17 cellular contexts compared by ENCODE assay signal in the genomic region with DNA sequence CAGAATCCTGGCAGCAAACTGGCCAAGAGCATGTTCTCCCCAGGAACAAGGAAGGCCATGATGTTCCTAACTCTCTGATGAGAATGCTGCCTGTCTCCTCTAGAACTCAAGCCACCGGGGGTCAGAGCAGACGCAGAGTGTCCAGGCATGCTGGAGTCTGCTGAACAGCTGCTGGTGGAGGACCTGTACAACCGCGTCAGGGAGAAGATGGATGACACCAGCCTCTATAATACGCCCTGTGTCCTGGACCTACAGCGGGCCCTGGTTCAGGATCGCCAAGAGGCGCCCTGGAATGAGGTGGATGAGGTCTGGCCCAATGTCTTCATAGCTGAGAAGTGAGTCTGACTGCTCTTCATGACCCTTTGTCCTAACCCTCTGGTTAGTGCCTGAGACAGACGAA. TPM values are rescaled to one million over a fixed set of nuclear protein-coding genes. Genes with fewer than 3 reads are reported as not detected.
DNase-seq lines count a peak whose midpoint lies in the region; TF ChIP-seq lines count a peak whose summit lies in the region.
"Had no signal": no experiment of that assay in that cellular context is flagged by ENCODE, and none has a peak within 500 bp of the region (broad histone marks: within the 10 kb centered on the region; RNA-seq: fewer than 3 reads in every experiment).

No MANE protein-coding gene starts in this region.

- CTCF ChIA-PET in Caco-2 (lab: Charles Lee), result interaction anchor here (0.6 kb wide), 1 partner anchor 13 kb away, joined by 4 read pairs; no protein-coding TSS in a partner anchor

- TF ChIP-seq CTCF in left ventricle myocardium inferior (IDR thresholded peaks at IDR 0.05; ENCODE audit: borderline replicate concordance) (no peak), right atrium auricular region (IDR thresholded peaks at IDR 0.05) (no peak), endodermal cell (conservative IDR thresholded peaks at IDR 0.05) (no peak), Caco-2 (IDR thresholded peaks at IDR 0.05; ENCODE audit: insufficient read depth in 1 of 2, low read depth in 1 of 2, low read length in 1 of 2, severe bottlenecking in 1 of 2, unreplicated experiment in 1 of 2) (no peak)

- H3K79me2 ChIP-seq in trophoblast cell (ENCODE audit: control insufficient read depth, insufficient read depth, low read length, poor library complexity), result no peaks in the 10 kb centered on the region

- POLR2A ChIA-PET in Caco-2 (lab: Charles Lee), result no interaction called here

- H3K27me3 Mint-ChIP-seq in endodermal cell (ENCODE audit: insufficient read depth), result peaks cover 11% of the 10 kb centered on the region
- peaks cover 5% of the 10 kb centered on the region for H3K27me3 Mint-ChIP-seq in Caco-2 (ENCODE audit: insufficient read depth, unreplicated experiment)

- H3K36me3 ChIP-seq in left ventricle myocardium inferior (peaks cover 22% of the 10 kb centered on the region), right atrium auricular region (peaks cover 82% of the 10 kb centered on the region), endodermal cell (ENCODE audit: control insufficient read depth, insufficient read depth, low read length) (no peaks in the 10 kb centered on the region), trophoblast cell (ENCODE audit: control insufficient read depth in 1 of 2, insufficient read depth in 2 of 2, low read length in 2 of 2) (no peaks in the 10 kb centered on the region), Caco-2 (ENCODE audit: control insufficient read depth, insufficient read depth, low read length) (no peaks in the 10 kb centered on the region), MG63 (no peaks in the 10 kb centered on the region)

- no peak overlapping the region for H3K4me2 ChIP-seq in trophoblast cell (ENCODE audit: low read length)

- H3K79me1 ChIP-seq in trophoblast cell (ENCODE audit: low read length), result peaks cover 16% of the 10 kb centered on the region

- no peak overlapping the region for H2AFZ ChIP-seq in trophoblast cell (ENCODE audit: insufficient read depth, low read length, poor library complexity)

- intact Hi-C loops in left ventricle myocardium inferior (cut with micrococcal nuclease), result no loop called here
- intact Hi-C loops in Caco-2 (cut with micrococcal nuclease; ENCODE audit: unreplicated experiment), result no loop called here

- H4K8ac ChIP-seq in trophoblast cell (ENCODE audit: low read depth, low read length), result no peak overlapping the region

- H3K9ac ChIP-seq in endodermal cell (ENCODE audit: extremely low read depth, low read length, poor library complexity, severe bottlenecking) (no peak overlapping the region), trophoblast cell (ENCODE audit: low read length) (no peak overlapping the region)

- H3K27me3 ChIP-seq in left ventricle myocardium inferior (ENCODE audit: low read depth) (peaks cover 26% of the 10 kb centered on the region), right atrium auricular region (no peaks in the 10 kb centered on the region), endodermal cell (ENCODE audit: control insufficient read depth, insufficient read depth, low read length, poor library complexity, severe bottlenecking) (peaks cover 9% of the 10 kb centered on the region), trophoblast cell (ENCODE audit: insufficient read depth, low read length) (no peaks in the 10 kb centered on the region), Caco-2 (replicated peaks; ENCODE audit: control insufficient read depth, insufficient read depth, low read length) (no peaks in the 10 kb centered on the region), MG63 (no peaks in the 10 kb centered on the region; the same call in 1 of the 2 replicates)

- no peak overlapping the region for H3K18ac ChIP-seq in trophoblast cell (ENCODE audit: low read length)

- H2BK12ac ChIP-seq in trophoblast cell (ENCODE audit: low read length), result peak overlapping the region; percentile 25

- DNase-seq in left ventricle myocardium inferior (no peak), right atrium auricular region (ENCODE audit: low spot score) (no peak), endodermal cell (peak; percentile 27), trophoblast cell (no peak), Caco-2 (no peak), MG63 (no peak)
- DNase-seq: C1 segment of cervical spinal cord; CD4-positive, alpha-beta memory T cell; COR-L47; DMS153; DND-41; GOT3; H7; HCEC 1CT had no signal

- no peak overlapping the region for H2BK5ac ChIP-seq in trophoblast cell (ENCODE audit: low read depth, low read length, poor library complexity)

- H4K91ac ChIP-seq in trophoblast cell (ENCODE audit: low read depth, low read length), result peak overlapping the region; percentile 64

- H2BK120ac ChIP-seq in trophoblast cell (ENCODE audit: insufficient read depth, low read length, poor library complexity), result peak overlapping the region; percentile 54

- H3K4me3 ChIP-seq in left ventricle myocardium inferior, result no peak overlapping the region
- H3K4me3 ChIP-seq in right atrium auricular region, result no peak overlapping the region
- no peak overlapping the region for H3K4me3 ChIP-seq in endodermal cell (ENCODE audit: low read length)
- H3K4me3 ChIP-seq in trophoblast cell (ENCODE audit: low read depth, low read length), result no peak overlapping the region
- no peak overlapping the region for H3K4me3 ChIP-seq in Caco-2 (ENCODE audit: low read depth, low read length)
- no peak overlapping the region for H3K4me3 ChIP-seq in MG63

- H3K4me1 Mint-ChIP-seq in endodermal cell (peaks cover 37% of the 10 kb centered on the region), Caco-2 (ENCODE audit: low read depth, unreplicated experiment) (peaks cover 6% of the 10 kb centered on the region)

- peaks cover 42% of the 10 kb centered on the region for H3K4me1 ChIP-seq in left ventricle myocardium inferior
- H3K4me1 ChIP-seq in right atrium auricular region, result peaks cover 0 to 7% of the 10 kb centered on the region in 2 donors
- peaks cover 19% of the 10 kb centered on the region for H3K4me1 ChIP-seq in endodermal cell (ENCODE audit: control insufficient read depth, insufficient read depth, low read length)
- peaks cover 17 to 27% of the 10 kb centered on the region in 2 experiments for H3K4me1 ChIP-seq in trophoblast cell (ENCODE audit: control insufficient read depth in 1 of 2, insufficient read depth in 2 of 2, low read length in 2 of 2)
- H3K4me1 ChIP-seq in Caco-2, result no peaks in the 10 kb centered on the region

- WGBS in endodermal cell (ENCODE audit: insufficient coverage in 1 of 2, insufficient read length in 1 of 2), 2 experiments, result 96 to 100% methylated on average over 9 of the region's 9 CpGs
- no CpG with 5 or more reads among the region's 9 CpGs for WGBS in trophoblast cell (ENCODE audit: extremely low coverage, insufficient coverage, insufficient read length)

- H3K9me3 ChIP-seq in left ventricle myocardium inferior (replicated peaks) (no peaks in the 10 kb centered on the region), right atrium auricular region (no peaks in the 10 kb centered on the region), endodermal cell (ENCODE audit: control insufficient read depth, low read length) (no peaks in the 10 kb centered on the region), trophoblast cell (ENCODE audit: insufficient read depth, low read depth, low read length) (no peaks in the 10 kb centered on the region), Caco-2 (no peaks in the 10 kb centered on the region), MG63 (no peaks in the 10 kb centered on the region)

- peak overlapping the region; percentile 13 for H3K27ac ChIP-seq in left ventricle myocardium inferior (replicated peaks)
- no peak overlapping the region for H3K27ac ChIP-seq in right atrium auricular region
- no peak overlapping the region for H3K27ac ChIP-seq in endodermal cell (ENCODE audit: low read depth, low read length)
- H3K27ac ChIP-seq in trophoblast cell (ENCODE audit: low read depth, low read length), result no peak overlapping the region

- H3K27ac Mint-ChIP-seq in endodermal cell, result no peak overlapping the region
- no peak overlapping the region for H3K27ac Mint-ChIP-seq in Caco-2 (ENCODE audit: unreplicated experiment)

- H3K14ac ChIP-seq in trophoblast cell (ENCODE audit: low read length), result no peak overlapping the region

- BruUV-seq in Caco-2 (replicated peaks; lab: Mats Ljungman, UMichigan), result no TSS peak

- H3K23ac ChIP-seq in trophoblast cell (ENCODE audit: low read length), result no peak overlapping the region

- H3K4ac ChIP-seq in trophoblast cell (ENCODE audit: low read depth, low read length), result no peak overlapping the region

- no peak overlapping the region for H2AK5ac ChIP-seq in trophoblast cell (ENCODE audit: low read length)

- H3K9me3 Mint-ChIP-seq in endodermal cell (no peaks in the 10 kb centered on the region), Caco-2 (ENCODE audit: unreplicated experiment) (no peaks in the 10 kb centered on the region)

- no peaks in the 10 kb centered on the region for H3K36me3 Mint-ChIP-seq in endodermal cell (ENCODE audit: low read depth)
- H3K36me3 Mint-ChIP-seq in Caco-2 (ENCODE audit: insufficient read depth, unreplicated experiment), result no peaks in the 10 kb centered on the region
- H3K36me3 Mint-ChIP-seq: CD4-positive, alpha-beta memory T cell had no signal

- no peak overlapping the region for H3K4me3 Mint-ChIP-seq in endodermal cell
- no peak overlapping the region for H3K4me3 Mint-ChIP-seq in Caco-2 (ENCODE audit: unreplicated experiment)
- H3K4me3 Mint-ChIP-seq: CD4-positive, alpha-beta memory T cell had no signal

- no peak overlapping the region for H4K12ac ChIP-seq in trophoblast cell (ENCODE audit: low read depth, low read length)

RNA-seq across cellular contexts. Expression of gene STYXL2, which starts 23.4 kb away (rescaled TPM):
- 177 TPM for total RNA-seq in left ventricle myocardium inferior
- total RNA-seq in right atrium auricular region, result 100 to 1,000 TPM in 1 of 2 donors, 10 to 100 TPM in 1; 60.2 to 148 TPM
- total RNA-seq in endodermal cell, result 1 to 10 TPM in 1 of 2 donors, under 1 TPM in 1; 0.99 to 5.2 TPM
- 0.21 TPM for polyA plus RNA-seq in endodermal cell (2013, experiment 1 of 2)
- polyA plus RNA-seq in endodermal cell (2013, experiment 2 of 2), result 0.17 TPM
- polyA plus RNA-seq in trophoblast cell (2013), result 0.57 and 0.61 TPM in 2 replicates
- not detected in 2 replicates for total RNA-seq in Caco-2 (2022)
- total RNA-seq in MG63 (2014; rRNA removed; shearing (Covaris generic); ENCODE audit: low replicate concordance), result 0.07 TPM in 1 of 2 replicates, not detected in the other
- total RNA-seq: A172; A673; CD4-positive, alpha-beta memory T cell had no signal
- polyA plus RNA-seq: BJ; CD4-positive, alpha-beta memory T cell had no signal

RNA-seq across cellular contexts. Expression of gene GPA33, which starts 27.0 kb away (rescaled TPM):
- 0.91 TPM for total RNA-seq in left ventricle myocardium inferior
- 1 to 10 TPM in 1 of 2 donors, not detected in 1; 1.5 TPM for total RNA-seq in right atrium auricular region
- 1 to 10 TPM in 1 of 2 donors, under 1 TPM in 1; 0.37 to 1.5 TPM for total RNA-seq in endodermal cell
- polyA plus RNA-seq in endodermal cell (2013, experiment 1 of 2), result 2.2 TPM
- polyA plus RNA-seq in endodermal cell (2013, experiment 2 of 2), result 1.4 TPM
- polyA plus RNA-seq in trophoblast cell (2013), result 3.2 TPM in 2 replicates
- not detected in 2 replicates for total RNA-seq in Caco-2 (2022)
- total RNA-seq in MG63 (2014; rRNA removed; shearing (Covaris generic); ENCODE audit: low replicate concordance), result not detected in 2 replicates
- total RNA-seq: A172, A673 had no signal
- polyA plus RNA-seq: BJ had no signal

Comparison
In these comparisons a context has a peak if more than half of its experiments do, and no peak if none do; other contexts are left out.
1. RNA of gene STYXL2, which starts 23.4 kb away (total RNA-seq): 177 TPM in left ventricle myocardium inferior (single experiment) and 60.2 to 148 TPM in right atrium auricular region; 0.99 to 5.2 TPM in endodermal cell, not detected in Caco-2 and 0.07 TPM in MG63; every median in the first group is over 4 times any median in the second.